25 cellular contexts compared by ENCODE assay signal in genomic region chr5:36788365-36788764, GRCh38.
"Had no signal": no experiment of that assay in that cellular context is flagged by ENCODE, and none has a peak within 500 bp of the region (broad histone marks: within the 10 kb centered on the region; RNA-seq: fewer than 3 reads in every experiment).

No MANE protein-coding gene starts in this region.

- H3K9me3 ChIP-seq: gastroesophageal sphincter, spleen, tibial nerve, uterus had no signal

- DNase-seq: activated CD4-positive, alpha-beta memory T cell treated with anti-CD3 and anti-CD28 coated beads, Interleukin-2, amount 10 ng/mL, durations not matched to agents 7 days and 5 days; activated CD4-positive, alpha-beta T cell treated with anti-CD3 and anti-CD28 coated beads, Interleukin-2, amount 10 ng/mL, durations not matched to agents 7 days and 5 days; activated CD4-positive, CD25-positive, alpha-beta regulatory T cell treated with anti-CD3 and anti-CD28 coated beads, Interleukin-2, amount 50 U/mL, for 72 hours; activated CD8-positive, alpha-beta memory T cell treated with anti-CD3 and anti-CD28 coated beads, Interleukin-2, amount 50 U/mL, for 48 hours; activated gamma-delta T cell; activated naive CD4-positive, alpha-beta T cell treated with anti-CD3 and anti-CD28 coated beads, Interleukin-2, amount 10 ng/mL, durations not matched to agents 7 days and 5 days; activated naive CD8-positive, alpha-beta T cell treated with anti-CD3 and anti-CD28 coated beads, Interleukin-2, amount 10 ng/mL, durations not matched to agents 7 days and 5 days; activated T-cell treated with anti-CD3 and anti-CD28 coated beads, Interleukin-2, amount 50 U/mL, for 24 hours; brain microvascular endothelial cell; caudate nucleus; cortex of kidney; effector memory CD8-positive, alpha-beta T cell; erythroblast; hippocampal formation; left cardiac atrium; naive B cell; occipital lobe; posterior cingulate gyrus; right cardiac atrium; spleen; stimulated activated naive CD4-positive, alpha-beta T cell treated with Interleukin-2 at 50 U/mL for 16 hours; T-helper 2 cell; uterus had no signal

- H3K27me3 ChIP-seq: brain microvascular endothelial cell, gastroesophageal sphincter, spleen, tibial nerve, uterus had no signal

- H3K4me3 ChIP-seq: gastroesophageal sphincter, spleen, tibial nerve, uterus had no signal

- H3K27ac ChIP-seq: brain microvascular endothelial cell, gastroesophageal sphincter, spleen, tibial nerve, uterus had no signal

- H3K4me1 ChIP-seq: gastroesophageal sphincter, spleen, tibial nerve, uterus had no signal

- ATAC-seq: effector memory CD8-positive, alpha-beta T cell; gastroesophageal sphincter; left cardiac atrium; right cardiac atrium had no signal

- H3K36me3 ChIP-seq: brain microvascular endothelial cell, gastroesophageal sphincter, spleen, tibial nerve, uterus had no signal
